Comparison of ENCODE assay signal across 19 cellular contexts in genomic region chr21:44273046-44273445, GRCh38. TPM values are rescaled to one million over a fixed set of nuclear protein-coding genes. Genes with fewer than 3 reads are reported as not detected.
DNase-seq lines count a peak whose midpoint lies in the region; ATAC-seq and TF ChIP-seq lines count a peak whose summit lies in the region.
"Had no signal": no experiment of that assay in that cellular context is flagged by ENCODE, and none has a peak within 500 bp of the region (broad histone marks: within the 10 kb centered on the region; RNA-seq: fewer than 3 reads in every experiment).

No MANE protein-coding gene starts in this region.

- DNase-seq in Right ventricle myocardium inferior (ENCODE audit: missing footprints) (peak; percentile 39), Right ventricle myocardium superior (no peak), osteoblast (ENCODE audit: insufficient read length, low spot score, missing footprints) (peak; percentile 23), NCI-H2081 treated with DMSO at 0.1 percent for 48 hours (lab: John Stamatoyannopoulos, UW) (no peak), SHP77 treated with DMSO at 0.1 percent for 48 hours (lab: John Stamatoyannopoulos, UW) (no peak)
- DNase-seq: AML-193; CD4-positive, alpha-beta T cell; DMS153; DMS79; GDM1; GM23248; HCEC 1CT had no signal

- H3K27me3 ChIP-seq in osteoblast (ENCODE audit: insufficient read depth, low read length), result peaks cover 5% of the 10 kb centered on the region

- intact Hi-C loops in Right ventricle myocardium inferior (cut with DNase I) (no loop called here), Right ventricle myocardium superior (cut with DNase I) (no loop called here)

- H3K79me2 ChIP-seq in osteoblast (ENCODE audit: insufficient read depth, low read length), result no peaks in the 10 kb centered on the region

- H3K4me1 ChIP-seq in osteoblast (ENCODE audit: insufficient read depth, low read length), result no peaks in the 10 kb centered on the region
- H3K4me1 ChIP-seq: A549 had no signal

- no peaks in the 10 kb centered on the region for H3K36me3 ChIP-seq in osteoblast (ENCODE audit: insufficient read depth, low read length)

- no peak for ATAC-seq in Right ventricle myocardium inferior
- no peak for ATAC-seq in Right ventricle myocardium superior (ENCODE audit: poor library complexity)
- peak; percentile 20 for ATAC-seq in esophagus mucosa
- no peak for ATAC-seq in HG03196 (IDR thresholded peaks at IDR 0.05; ENCODE audit: unreplicated experiment)
- ATAC-seq: A549 had no signal

- no peak for TF ChIP-seq CTCF in osteoblast (IDR thresholded peaks at IDR 0.05; ENCODE audit: extremely low read depth, low read depth, low read length)

- no peak overlapping the region for H2AFZ ChIP-seq in osteoblast (ENCODE audit: low read length)
- H2AFZ ChIP-seq: GM23248 had no signal

- no peak overlapping the region for H3K4me3 ChIP-seq in osteoblast (ENCODE audit: insufficient read depth, low read length)
- H3K4me3 ChIP-seq: A549, GM23248 had no signal

- H4K20me1 ChIP-seq in osteoblast (ENCODE audit: insufficient read depth, low read length), result no peaks in the 10 kb centered on the region

- no peak overlapping the region for H3K27ac ChIP-seq in osteoblast (ENCODE audit: low read depth, low read length)
- H3K27ac ChIP-seq: 22Rv1, A549, C4-2B, GM23248 had no signal

- H3K9me3 ChIP-seq in osteoblast (ENCODE audit: low read depth, low read length), result no peaks in the 10 kb centered on the region
- H3K9me3 ChIP-seq: A549 had no signal

- H3K4me2 ChIP-seq in osteoblast (ENCODE audit: insufficient read depth, low read length), result no peak overlapping the region
- H3K4me2 ChIP-seq: A549 had no signal

RNA-seq across cellular contexts. Expression of gene DNMT3L, which starts 11.3 kb away (rescaled TPM):
- total RNA-seq in Right ventricle myocardium inferior, result not detected
- total RNA-seq in Right ventricle myocardium superior, result not detected
- not detected for total RNA-seq in esophagus mucosa
- not detected in 2 replicates for total RNA-seq in osteoblast
- total RNA-seq: CD4-positive, alpha-beta T cell; Daoy; GM23248; HT-29 had no signal

RNA-seq across cellular contexts. Expression of gene AIRE, which starts 12.6 kb away (rescaled TPM):
- not detected for total RNA-seq in Right ventricle myocardium inferior
- total RNA-seq in Right ventricle myocardium superior, result not detected
- total RNA-seq in esophagus mucosa, result not detected
- total RNA-seq in osteoblast, result not detected in 2 replicates
- total RNA-seq: Daoy, GM23248, HT-29 had no signal

RNA-seq across cellular contexts. Expression of gene PFKL, which starts 26.8 kb away (rescaled TPM):
- total RNA-seq in Right ventricle myocardium inferior, result 52.5 TPM
- 42.7 TPM for total RNA-seq in Right ventricle myocardium superior
- 104 TPM for total RNA-seq in esophagus mucosa
- total RNA-seq in osteoblast, result 93.1 and 114 TPM in 2 replicates

RNA-seq across cellular contexts. Expression of gene ICOSLG, which starts 32.3 kb away (rescaled TPM):
- total RNA-seq in Right ventricle myocardium inferior, result 4.9 TPM
- total RNA-seq in Right ventricle myocardium superior, result 4.3 TPM
- total RNA-seq in esophagus mucosa, result 2.6 TPM
- total RNA-seq in osteoblast, result 0.29 TPM in 1 of 2 replicates, not detected in the other

Comparison
In these comparisons a context has a peak if more than half of its experiments do, and no peak if none do; other contexts are left out.
1. DNase-seq: peak in Right ventricle myocardium inferior (single experiment) and osteoblast (single experiment); none in Right ventricle myocardium superior (single experiment), NCI-H2081 treated with DMSO at 0.1 percent for 48 hours (single experiment) and SHP77 treated with DMSO at 0.1 percent for 48 hours (single experiment).